Comparison of ENCODE assay signal across 1 cellular context in genomic region chr17:1639549-1639948, GRCh38.
TF ChIP-seq lines count a peak whose summit lies in the region.

No MANE protein-coding gene starts in this region.

TF ChIP-seq in HEK293, 187 proteins besides CTCF, POLR2A, EP300 and RAD21 (continued from another document):
- no peak for TF ChIP-seq ZNF548 (tag by site-specific recombination; IDR thresholded peaks at IDR 0.05)
- TF ChIP-seq RBAK (tag by site-specific recombination; IDR thresholded peaks at IDR 0.05): no peak
